In genomic region chr13:51803422-51804294, GRCh38 we compare ENCODE assay signal across 1 cellular context.
TF ChIP-seq lines count a peak whose summit lies in the region.

Gene DHRS12, minus strand, starts transcription at chr13:51804163. Its CDS starts 4,504 bp downstream, at chr13:51799659.

TF ChIP-seq in K562, 482 proteins besides CTCF, POLR2A, EP300 and RAD21 (continued from another document and continues in another):
- TF ChIP-seq TSHZ1 (CRISPR knock-in tag; IDR thresholded peaks at IDR 0.05) = no peak
- TF ChIP-seq STAT5A (IDR thresholded peaks at IDR 0.05; ENCODE audit: borderline replicate concordance, low read length) = peak; percentile 47; the same call in 1 of the 2 replicates
- peak; percentile 59 for TF ChIP-seq POLR2AphosphoS5 (IDR thresholded peaks at IDR 0.05; ENCODE audit: control insufficient read depth, insufficient read depth, low read depth, low read length)
- TF ChIP-seq ZFPM2 (CRISPR knock-in tag; IDR thresholded peaks at IDR 0.05) = no peak
- TF ChIP-seq MAFF (IDR thresholded peaks at IDR 0.05; ENCODE audit: low read length) = no peak
- no peak for TF ChIP-seq PHTF2 (CRISPR knock-in tag; IDR thresholded peaks at IDR 0.05)
- peak in 1 of 2 experiments; percentile 74; a peak in 2 of 4 replicates for TF ChIP-seq TBL1XR1 (IDR thresholded peaks at IDR 0.05; ENCODE audit: low read length in 2 of 2)
- no peak for TF ChIP-seq ATF4 (CRISPR knock-in tag; IDR thresholded peaks at IDR 0.05)
- TF ChIP-seq WHSC1 (IDR thresholded peaks at IDR 0.05; ENCODE audit: low read length) = no peak
- TF ChIP-seq ATF1 (CRISPR knock-in tag; IDR thresholded peaks at IDR 0.05) = no peak
- TF ChIP-seq ATF1 (tag; IDR thresholded peaks at IDR 0.05) = peak; percentile 91
- peak; percentile 90 for TF ChIP-seq CBFA2T3 (IDR thresholded peaks at IDR 0.05)
- no peak for TF ChIP-seq ZNF121 (CRISPR knock-in tag; conservative IDR thresholded peaks at IDR 0.05)
- no peak for TF ChIP-seq ZNF780A (CRISPR knock-in tag; IDR thresholded peaks at IDR 0.05)
- peak; percentile 83 for TF ChIP-seq CEBPB (tag; IDR thresholded peaks at IDR 0.05)
- no peak for TF ChIP-seq ZNF184 (CRISPR knock-in tag; IDR thresholded peaks at IDR 0.05)
- peak; percentile 54; the same call in 1 of the 2 replicates for TF ChIP-seq POLR2H (tag; IDR thresholded peaks at IDR 0.05; ENCODE audit: low read depth)
- no peak for TF ChIP-seq ZNF407 (IDR thresholded peaks at IDR 0.05; ENCODE audit: low read depth)
- no peak for TF ChIP-seq TRIM28 (IDR thresholded peaks at IDR 0.05)
- peak; percentile 58 for TF ChIP-seq GABPB1 (CRISPR knock-in tag; IDR thresholded peaks at IDR 0.05)
- TF ChIP-seq HMGN3 (IDR thresholded peaks at IDR 0.05; ENCODE audit: borderline replicate concordance, extremely low read depth, insufficient read length, low read depth, low read length) = peak; percentile 97
- no peak for TF ChIP-seq GTF2F1 (IDR thresholded peaks at IDR 0.05; ENCODE audit: low read depth, low read length)
- no peak for TF ChIP-seq MCM2 (IDR thresholded peaks at IDR 0.05; ENCODE audit: low read depth)
- no peak for TF ChIP-seq MAFK (IDR thresholded peaks at IDR 0.05; ENCODE audit: low read length)
- TF ChIP-seq SAFB (IDR thresholded peaks at IDR 0.05; ENCODE audit: borderline replicate concordance, low read depth, low read length) = peak; percentile 47; the same call in 1 of the 2 replicates
- TF ChIP-seq CCAR2 (IDR thresholded peaks at IDR 0.05; ENCODE audit: low read depth, low read length) = no peak
- TF ChIP-seq SLC30A9 (CRISPR knock-in tag; IDR thresholded peaks at IDR 0.05) = no peak
- TF ChIP-seq CREB3L1 (IDR thresholded peaks at IDR 0.05; ENCODE audit: borderline replicate concordance, low read depth) = peak; percentile 78; the same call in 1 of the 2 replicates
- TF ChIP-seq SNRNP70 (optimal IDR thresholded peaks at IDR 0.05; ENCODE audit: low read depth, low read length) = no peak
- TF ChIP-seq ZKSCAN1 (IDR thresholded peaks at IDR 0.05; ENCODE audit: low read depth, low read length) = 0 out of 2 replicates have a peak, but pooled peaks have one; percentile 40
- no peak for TF ChIP-seq ZNF668 (CRISPR knock-in tag; IDR thresholded peaks at IDR 0.05)
- TF ChIP-seq NR2C2 (CRISPR knock-in tag; IDR thresholded peaks at IDR 0.05) = peak; percentile 66; the same call in 1 of the 2 replicates
- TF ChIP-seq NR2C2 (tag; IDR thresholded peaks at IDR 0.05) = peak; percentile 61
- TF ChIP-seq MITF (IDR thresholded peaks at IDR 0.05) = 0 out of 2 replicates have a peak, but pooled peaks have one; percentile 33
- TF ChIP-seq E2F4 (CRISPR knock-in tag; IDR thresholded peaks at IDR 0.05; ENCODE audit: low read depth) = no peak
- TF ChIP-seq ETS1 (conservative IDR thresholded peaks at IDR 0.05; ENCODE audit: control insufficient read depth, low read depth, low read length) = 0 out of 2 replicates have a peak, but pooled peaks have one; percentile 30
- no peak for TF ChIP-seq SIRT6 (IDR thresholded peaks at IDR 0.05; ENCODE audit: low read depth, low read length)
- peak; percentile 82 for TF ChIP-seq CBFA2T2 (conservative IDR thresholded peaks at IDR 0.05)
- no peak for TF ChIP-seq ZNF165 (CRISPR knock-in tag; IDR thresholded peaks at IDR 0.05; ENCODE audit: borderline replicate concordance)
- no peak for TF ChIP-seq ZNF785 (CRISPR knock-in tag; IDR thresholded peaks at IDR 0.05)
- TF ChIP-seq ZNF347 (CRISPR knock-in tag; IDR thresholded peaks at IDR 0.05; ENCODE audit: low read depth) = no peak
- TF ChIP-seq RFX1 (IDR thresholded peaks at IDR 0.05) = no peak
- peak in 1 of 2 experiments; percentile 74; a peak in 2 of 4 replicates for TF ChIP-seq NONO (IDR thresholded peaks at IDR 0.05; ENCODE audit: low read depth in 2 of 2, low read length in 1 of 2)
- TF ChIP-seq TBP (optimal IDR thresholded peaks at IDR 0.05; ENCODE audit: low read depth, low read length) = peak; percentile 30
- 0 out of 2 replicates have a peak, but pooled peaks have one; percentile 9 for TF ChIP-seq ZBTB12 (CRISPR knock-in tag; IDR thresholded peaks at IDR 0.05)
- peak; percentile 46; the same call in 1 of the 2 replicates for TF ChIP-seq ILF3 (IDR thresholded peaks at IDR 0.05; ENCODE audit: borderline replicate concordance)
- TF ChIP-seq GATA2 (CRISPR knock-in tag; IDR thresholded peaks at IDR 0.05) = peak; percentile 46; the same call in 1 of the 2 replicates
- peak; percentile 83 for TF ChIP-seq CXXC5 (CRISPR knock-in tag; IDR thresholded peaks at IDR 0.05)
